ENCODE assay signal across 18 cellular contexts in the genomic region with DNA sequence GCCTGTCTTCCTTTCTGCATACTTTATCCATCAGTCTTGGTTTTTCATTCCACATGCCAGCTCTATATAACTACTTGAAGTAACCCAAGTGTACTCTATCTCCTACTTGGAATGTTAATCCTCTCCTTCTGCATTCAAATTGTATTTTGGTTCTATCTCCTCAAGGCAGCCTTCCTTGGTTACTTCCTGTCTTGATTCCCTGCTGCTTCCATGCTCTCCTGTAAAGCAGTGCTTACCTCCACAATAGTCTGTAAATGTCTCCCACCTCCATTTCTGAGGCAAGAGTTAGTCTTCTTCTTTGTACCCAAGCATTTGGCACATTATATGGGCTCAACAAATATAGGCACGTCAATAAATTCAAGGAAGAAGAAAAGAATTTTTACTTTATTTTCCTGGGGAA.
DNase-seq lines count a peak whose midpoint lies in the region; ATAC-seq, FAIRE-seq and TF ChIP-seq lines count a peak whose summit lies in the region.
"Had no signal": no experiment of that assay in that cellular context is flagged by ENCODE, and none has a peak within 500 bp of the region (broad histone marks: within the 10 kb centered on the region; RNA-seq: fewer than 3 reads in every experiment).

No MANE protein-coding gene starts in this region.

- H3K27me3 ChIP-seq in HUES48 (ENCODE audit: control insufficient read depth, insufficient read depth, low read length) = no peaks in the 10 kb centered on the region
- no peaks in the 10 kb centered on the region for H3K27me3 ChIP-seq in Caco-2 (replicated peaks; ENCODE audit: control insufficient read depth, insufficient read depth, low read length)
- H3K27me3 ChIP-seq: BLaER1 treated with 17β-estradiol and CSF1 and Interleukin-3, amounts not matched to agents 10 nM and 100 nM had no signal

- H3K4me1 ChIP-seq in HUES48 (ENCODE audit: control insufficient read depth, insufficient read depth, low read length) (peaks cover 23% of the 10 kb centered on the region), Caco-2 (no peaks in the 10 kb centered on the region)
- H3K4me1 ChIP-seq: BLaER1 treated with 17β-estradiol and CSF1 and Interleukin-3, amounts not matched to agents 10 nM and 100 nM; HAP-1 had no signal

- CTCF ChIA-PET in WTC11 (lab: Charles Lee) (no interaction called here), Caco-2 (lab: Charles Lee) (no interaction called here)

- H3K27ac Mint-ChIP-seq in WTC11 (peak overlapping the region; percentile 29), Caco-2 (ENCODE audit: unreplicated experiment) (no peak overlapping the region)
- H3K27ac Mint-ChIP-seq: CD4-positive, CD25-positive, alpha-beta regulatory T cell had no signal

- H3K36me3 Mint-ChIP-seq in WTC11 (no peaks in the 10 kb centered on the region), Caco-2 (ENCODE audit: insufficient read depth, unreplicated experiment) (peaks cover 5% of the 10 kb centered on the region)
- H3K36me3 Mint-ChIP-seq: CD4-positive, CD25-positive, alpha-beta regulatory T cell had no signal

- no peak overlapping the region for H3K4me3 Mint-ChIP-seq in WTC11
- no peak overlapping the region for H3K4me3 Mint-ChIP-seq in Caco-2 (ENCODE audit: unreplicated experiment)
- H3K4me3 Mint-ChIP-seq: CD4-positive, CD25-positive, alpha-beta regulatory T cell had no signal

- peak overlapping the region; percentile 77 for H3K27ac ChIP-seq in HUES48 (ENCODE audit: low read depth, low read length)
- H3K27ac ChIP-seq: BLaER1 treated with 17β-estradiol and CSF1 and Interleukin-3, amounts not matched to agents 10 nM and 100 nM had no signal

- H3K9me3 Mint-ChIP-seq in WTC11 (peaks cover 10% of the 10 kb centered on the region), Caco-2 (ENCODE audit: unreplicated experiment) (no peaks in the 10 kb centered on the region)

- H3K9me3 ChIP-seq in HUES48 (ENCODE audit: control insufficient read depth, insufficient read depth, low read length) (no peaks in the 10 kb centered on the region), Caco-2 (no peaks in the 10 kb centered on the region)
- H3K9me3 ChIP-seq: BLaER1 treated with 17β-estradiol and CSF1 and Interleukin-3, amounts not matched to agents 10 nM and 100 nM; HAP-1 had no signal

- FAIRE-seq in G401.6 (lab: Jason Lieb, UNC) = peak; percentile 81
- FAIRE-seq: GM12878, HepG2 had no signal

- intact Hi-C loops in Caco-2 (cut with micrococcal nuclease; ENCODE audit: unreplicated experiment) = no loop called here

- POLR2A ChIA-PET in WTC11 (lab: Charles Lee) = no interaction called here
- POLR2A ChIA-PET in Caco-2 (lab: Charles Lee) = no interaction called here

- no peak overlapping the region for H3K9ac ChIP-seq in HUES48 (ENCODE audit: low read depth, low read length)
- H3K9ac ChIP-seq: BLaER1 treated with 17β-estradiol and CSF1 and Interleukin-3, amounts not matched to agents 10 nM and 100 nM had no signal

- BruUV-seq in Caco-2 (replicated peaks; lab: Mats Ljungman, UMichigan) = no TSS peak

- no peaks in the 10 kb centered on the region for H3K36me3 ChIP-seq in HUES48 (ENCODE audit: control insufficient read depth, insufficient read depth, low read length)
- no peaks in the 10 kb centered on the region for H3K36me3 ChIP-seq in Caco-2 (ENCODE audit: control insufficient read depth, insufficient read depth, low read length)
- H3K36me3 ChIP-seq: BLaER1 treated with 17β-estradiol and CSF1 and Interleukin-3, amounts not matched to agents 10 nM and 100 nM; HAP-1 had no signal

- H3K4me3 ChIP-seq in HUES48 (ENCODE audit: low read depth, low read length) (no peak overlapping the region), Caco-2 (ENCODE audit: low read depth, low read length) (no peak overlapping the region)
- H3K4me3 ChIP-seq: BLaER1 treated with 17β-estradiol and CSF1 and Interleukin-3, amounts not matched to agents 10 nM and 100 nM; GM12878; HAP-1 had no signal

- H3K4me1 Mint-ChIP-seq in WTC11 = peaks cover 56% of the 10 kb centered on the region
- H3K4me1 Mint-ChIP-seq in Caco-2 (ENCODE audit: low read depth, unreplicated experiment) = no peaks in the 10 kb centered on the region
- H3K4me1 Mint-ChIP-seq: CD4-positive, CD25-positive, alpha-beta regulatory T cell had no signal

- peak; percentile 82 for ATAC-seq in WTC11
- no peak for ATAC-seq in HG02759 (IDR thresholded peaks at IDR 0.05; ENCODE audit: unreplicated experiment)
- ATAC-seq in HG02623 (IDR thresholded peaks at IDR 0.05; ENCODE audit: unreplicated experiment) = no peak
- ATAC-seq: GM12878, HepG2 had no signal

- no peak for DNase-seq in WTC11 (ENCODE audit: low spot score)
- DNase-seq in iPS-NIHi11 (ENCODE audit: low spot score) = peak; percentile 11
- DNase-seq in Caco-2 = no peak
- DNase-seq in foreskin melanocyte = no peak
- DNase-seq: 8988T; ACHN; Calu3; CD4-positive, CD25-positive, alpha-beta regulatory T cell; DMS 273 treated with DMSO at 0.1 percent for 48 hours; GOT3 had no signal

- TF ChIP-seq CTCF in WTC11 (IDR thresholded peaks at IDR 0.05) (no peak), Caco-2 (IDR thresholded peaks at IDR 0.05; ENCODE audit: insufficient read depth in 1 of 2, low read depth in 1 of 2, low read length in 1 of 2, severe bottlenecking in 1 of 2, unreplicated experiment in 1 of 2) (no peak)

- H3K27me3 Mint-ChIP-seq in WTC11 (ENCODE audit: low read depth) = no peaks in the 10 kb centered on the region
- H3K27me3 Mint-ChIP-seq in Caco-2 (ENCODE audit: insufficient read depth, unreplicated experiment) = peaks cover 9% of the 10 kb centered on the region
- H3K27me3 Mint-ChIP-seq: CD4-positive, CD25-positive, alpha-beta regulatory T cell had no signal

TF ChIP-seq in WTC11, 78 proteins besides CTCF, POLR2A, EP300 and RAD21:
- TF ChIP-seq, protein P1, sequence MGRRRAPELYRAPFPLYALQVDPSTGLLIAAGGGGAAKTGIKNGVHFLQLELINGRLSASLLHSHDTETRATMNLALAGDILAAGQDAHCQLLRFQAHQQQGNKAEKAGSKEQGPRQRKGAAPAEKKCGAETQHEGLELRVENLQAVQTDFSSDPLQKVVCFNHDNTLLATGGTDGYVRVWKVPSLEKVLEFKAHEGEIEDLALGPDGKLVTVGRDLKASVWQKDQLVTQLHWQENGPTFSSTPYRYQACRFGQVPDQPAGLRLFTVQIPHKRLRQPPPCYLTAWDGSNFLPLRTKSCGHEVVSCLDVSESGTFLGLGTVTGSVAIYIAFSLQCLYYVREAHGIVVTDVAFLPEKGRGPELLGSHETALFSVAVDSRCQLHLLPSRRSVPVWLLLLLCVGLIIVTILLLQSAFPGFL (CRISPR knock-in tag; IDR thresholded peaks at IDR 0.05; ENCODE audit: borderline replicate concordance) = no peak
- TF ChIP-seq ZNF423 (CRISPR knock-in tag; IDR thresholded peaks at IDR 0.05) (peak; percentile 52; the same call in 1 of the 2 replicates), EMX1 (CRISPR knock-in tag; IDR thresholded peaks at IDR 0.05) (no peak), ZNF232 (CRISPR knock-in tag; IDR thresholded peaks at IDR 0.05) (no peak), ZNF317 (CRISPR knock-in tag; IDR thresholded peaks at IDR 0.05; ENCODE audit: borderline replicate concordance, low read depth) (peak; percentile 91), TEAD1 (CRISPR knock-in tag; IDR thresholded peaks at IDR 0.05) (peak; percentile 57; the same call in 1 of the 2 replicates), ZNF263 (CRISPR knock-in tag; IDR thresholded peaks at IDR 0.05; ENCODE audit: low read depth) (no peak), OVOL2 (CRISPR knock-in tag; IDR thresholded peaks at IDR 0.05; ENCODE audit: borderline replicate concordance) (no peak)
- TF ChIP-seq, protein P2, sequence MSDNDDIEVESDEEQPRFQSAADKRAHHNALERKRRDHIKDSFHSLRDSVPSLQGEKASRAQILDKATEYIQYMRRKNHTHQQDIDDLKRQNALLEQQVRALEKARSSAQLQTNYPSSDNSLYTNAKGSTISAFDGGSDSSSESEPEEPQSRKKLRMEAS (CRISPR knock-in tag; IDR thresholded peaks at IDR 0.05) = no peak
- TF ChIP-seq, protein P3, sequence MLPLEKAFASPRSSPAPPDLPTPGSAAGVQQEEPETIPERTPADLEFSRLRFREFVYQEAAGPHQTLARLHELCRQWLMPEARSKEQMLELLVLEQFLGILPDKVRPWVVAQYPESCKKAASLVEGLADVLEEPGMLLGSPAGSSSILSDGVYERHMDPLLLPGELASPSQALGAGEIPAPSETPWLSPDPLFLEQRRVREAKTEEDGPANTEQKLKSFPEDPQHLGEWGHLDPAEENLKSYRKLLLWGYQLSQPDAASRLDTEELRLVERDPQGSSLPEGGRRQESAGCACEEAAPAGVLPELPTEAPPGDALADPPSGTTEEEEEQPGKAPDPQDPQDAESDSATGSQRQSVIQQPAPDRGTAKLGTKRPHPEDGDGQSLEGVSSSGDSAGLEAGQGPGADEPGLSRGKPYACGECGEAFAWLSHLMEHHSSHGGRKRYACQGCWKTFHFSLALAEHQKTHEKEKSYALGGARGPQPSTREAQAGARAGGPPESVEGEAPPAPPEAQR (CRISPR knock-in tag; IDR thresholded peaks at IDR 0.05) = 0 out of 2 replicates have a peak, but pooled peaks have one; percentile 43
